In genomic region chr17:76014100-76014924, GRCh38 we compare ENCODE assay signal across 8 cellular contexts. TPM values are rescaled to one million over a fixed set of nuclear protein-coding genes. Genes with fewer than 3 reads are reported as not detected.
A peak's percentile ranks its signal among the peaks of the same experiment; 100 is the strongest.
DNase-seq lines count a peak whose midpoint lies in the region; ATAC-seq and TF ChIP-seq lines count a peak whose summit lies in the region.

No MANE protein-coding gene starts in this region.

- H3K4me1 ChIP-seq in cardiac muscle cell (ENCODE audit: low read depth) (no peaks in the 10 kb centered on the region), aorta (ENCODE audit: control insufficient read depth in 1 of 2, insufficient read depth in 2 of 2, low read length in 2 of 2) (no peaks in the 10 kb centered on the region)

- TF ChIP-seq CTCF in NB4 (IDR thresholded peaks at IDR 0.05; ENCODE audit: low read depth, low read length) (peak; percentile 96), cardiac muscle cell (IDR thresholded peaks at IDR 0.05; ENCODE audit: low read depth, low read length) (peak; percentile 94)

- intact Hi-C loops in aorta (cut with DNase I): loop anchor here in 1 of 2 donors (5.0 kb wide), 1 partner anchor 263 kb away; no protein-coding TSS in a partner anchor

- no peak overlapping the region for H3K27ac ChIP-seq in cardiac muscle cell
- no peak overlapping the region for H3K27ac ChIP-seq in aorta (ENCODE audit: low read depth in 1 of 2, low read length in 2 of 2)

- H3K36me3 ChIP-seq in cardiac muscle cell (no peaks in the 10 kb centered on the region), aorta (ENCODE audit: control insufficient read depth in 1 of 2, insufficient read depth in 2 of 2, low read length in 1 of 2) (no peaks in the 10 kb centered on the region)

- WGBS in aorta, 2 donors: 28 to 30% methylated on average over 19 of the region's 19 CpGs

- H3K9me3 ChIP-seq in cardiac muscle cell (ENCODE audit: low read depth) (no peaks in the 10 kb centered on the region), aorta (ENCODE audit: control insufficient read depth, low read length) (no peaks in the 10 kb centered on the region)

- peak; percentile 98 for ATAC-seq in SK-N-SH treated with all-trans-retinoic acid at 6 μM for 48 hours
- peak; percentile 75 for ATAC-seq in aorta (ENCODE audit: low FRiP score)

- H3K4me3 ChIP-seq in NB4 (ENCODE audit: low read depth, low read length) (no peak overlapping the region), cardiac muscle cell (no peak overlapping the region), aorta (ENCODE audit: low read length in 2 of 2) (no peak overlapping the region)

- no peak for TF ChIP-seq POLR2A in NB4 (IDR thresholded peaks at IDR 0.05; ENCODE audit: extremely low read depth, insufficient read length)

- peak; percentile 93 for DNase-seq in DMS 273 (lab: John Stamatoyannopoulos, UW; ENCODE audit: unreplicated experiment)
- no peak for DNase-seq in DMS 273 treated with DMSO at 0.1 percent for 48 hours (lab: John Stamatoyannopoulos, UW)
- DNase-seq in NB4 (ENCODE audit: low read depth): peak; percentile 79
- DNase-seq in activated naive CD4-positive, alpha-beta T cell treated with anti-CD3 and anti-CD28 coated beads, Interleukin-2, amount 50 U/mL, for 16 hours: peak; percentile 80
- peak; percentile 79 to 92 for DNase-seq in cardiac muscle cell (ENCODE audit: low read depth in 1 of 2, low spot score in 1 of 2)
- peak; percentile 39 for DNase-seq in pulmonary artery endothelial cell (ENCODE audit: low read depth, low spot score)
- peak; percentile 78 to 88 for DNase-seq in aorta

- H3K27me3 ChIP-seq in cardiac muscle cell (peaks cover 5% of the 10 kb centered on the region), aorta (ENCODE audit: control insufficient read depth in 1 of 2, insufficient read depth in 2 of 2, low read length in 1 of 2) (no peaks in the 10 kb centered on the region)

TF ChIP-seq in SK-N-SH treated with all-trans-retinoic acid at 6 μM for 48 hours, 23 proteins besides CTCF, POLR2A, EP300 and RAD21:
- no peak for TF ChIP-seq CREB5 (CRISPR knock-in tag; IDR thresholded peaks at IDR 0.05; ENCODE audit: low read depth)
- TF ChIP-seq TOX (CRISPR knock-in tag; IDR thresholded peaks at IDR 0.05; ENCODE audit: borderline replicate concordance): no peak
- TF ChIP-seq TCF4 (CRISPR knock-in tag; IDR thresholded peaks at IDR 0.05; ENCODE audit: borderline replicate concordance): no peak
- no peak for TF ChIP-seq ZFP30 (CRISPR knock-in tag; IDR thresholded peaks at IDR 0.05)
- no peak for TF ChIP-seq POU6F1 (CRISPR knock-in tag; IDR thresholded peaks at IDR 0.05; ENCODE audit: borderline replicate concordance, low read depth)
- TF ChIP-seq, protein P1, sequence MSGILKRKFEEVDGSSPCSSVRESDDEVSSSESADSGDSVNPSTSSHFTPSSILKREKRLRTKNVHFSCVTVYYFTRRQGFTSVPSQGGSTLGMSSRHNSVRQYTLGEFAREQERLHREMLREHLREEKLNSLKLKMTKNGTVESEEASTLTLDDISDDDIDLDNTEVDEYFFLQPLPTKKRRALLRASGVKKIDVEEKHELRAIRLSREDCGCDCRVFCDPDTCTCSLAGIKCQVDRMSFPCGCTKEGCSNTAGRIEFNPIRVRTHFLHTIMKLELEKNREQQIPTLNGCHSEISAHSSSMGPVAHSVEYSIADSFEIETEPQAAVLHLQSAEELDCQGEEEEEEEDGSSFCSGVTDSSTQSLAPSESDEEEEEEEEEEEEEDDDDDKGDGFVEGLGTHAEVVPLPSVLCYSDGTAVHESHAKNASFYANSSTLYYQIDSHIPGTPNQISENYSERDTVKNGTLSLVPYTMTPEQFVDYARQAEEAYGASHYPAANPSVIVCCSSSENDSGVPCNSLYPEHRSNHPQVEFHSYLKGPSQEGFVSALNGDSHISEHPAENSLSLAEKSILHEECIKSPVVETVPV (CRISPR knock-in tag; IDR thresholded peaks at IDR 0.05): no peak
- no peak for TF ChIP-seq ARNTL (CRISPR knock-in tag; IDR thresholded peaks at IDR 0.05; ENCODE audit: borderline replicate concordance, low read depth)
- TF ChIP-seq ZNF8 (CRISPR knock-in tag; IDR thresholded peaks at IDR 0.05): no peak

RNA-seq across cellular contexts. Expression of gene EVPL, which starts 12.8 kb away (rescaled TPM):
- total RNA-seq in cardiac muscle cell (0.09 TPM in 1 of 2 replicates, not detected in the other), pulmonary artery endothelial cell (not detected in 2 replicates), aorta (under 1 TPM; 0.16 to 0.21 TPM)
- polyA plus RNA-seq in cardiac muscle cell (1.0 TPM in 1 of 2 replicates, not detected in the other), aorta (10 to 100 TPM in 1 of 2 donors, under 1 TPM in 1; 0.10 to 12.5 TPM)

RNA-seq across cellular contexts. Expression of gene CDK3, which starts 13.7 kb away (rescaled TPM):
- total RNA-seq in cardiac muscle cell (13.4 and 14.3 TPM in 2 replicates), pulmonary artery endothelial cell (1.1 and 1.2 TPM in 2 replicates), aorta (1 to 10 TPM; 3.5 to 7.2 TPM)
- polyA plus RNA-seq in cardiac muscle cell (12.2 and 18.5 TPM in 2 replicates), aorta (10 to 100 TPM in 1 of 2 donors, 1 to 10 TPM in 1; 3.9 to 24.0 TPM)

RNA-seq across cellular contexts. Expression of gene TEN1, which starts 35.3 kb away (rescaled TPM):
- total RNA-seq in cardiac muscle cell (23.8 and 27.4 TPM in 2 replicates), pulmonary artery endothelial cell (16.3 and 25.8 TPM in 2 replicates), aorta (10 to 100 TPM in 1 of 2 donors, 1 to 10 TPM in 1; 8.9 to 15.1 TPM)
- polyA plus RNA-seq in cardiac muscle cell (15.6 and 26.9 TPM in 2 replicates), aorta (10 to 100 TPM; 18.8 to 19.7 TPM)

RNA-seq across cellular contexts. Expression of gene ACOX1, which starts 35.3 kb away (rescaled TPM):
- 27.7 and 43.0 TPM in 2 replicates for total RNA-seq in cardiac muscle cell
- 15.5 and 21.3 TPM in 2 replicates for polyA plus RNA-seq in cardiac muscle cell
- 65.8 and 75.8 TPM in 2 replicates for total RNA-seq in pulmonary artery endothelial cell
- total RNA-seq in aorta: 10 to 100 TPM; 41.5 to 48.8 TPM
- polyA plus RNA-seq in aorta: 10 to 100 TPM; 14.6 to 16.2 TPM

RNA-seq across cellular contexts. Expression of gene SRP68, which starts 58.0 kb away (rescaled TPM):
- total RNA-seq in cardiac muscle cell: 33.4 and 55.4 TPM in 2 replicates
- polyA plus RNA-seq in cardiac muscle cell: 103 and 123 TPM in 2 replicates
- 35.2 and 44.1 TPM in 2 replicates for total RNA-seq in pulmonary artery endothelial cell
- 10 to 100 TPM; 57.6 to 60.9 TPM for total RNA-seq in aorta
- polyA plus RNA-seq in aorta: 10 to 100 TPM; 35.1 to 41.8 TPM
